Comparison of ENCODE assay signal across 9 cellular contexts in genomic region chr12:92340441-92341332, GRCh38.
DNase-seq lines count a peak whose midpoint lies in the region; ATAC-seq and TF ChIP-seq lines count a peak whose summit lies in the region.
"Had no signal": no experiment of that assay in that cellular context is flagged by ENCODE, and none has a peak within 500 bp of the region (broad histone marks: within the 10 kb centered on the region; RNA-seq: fewer than 3 reads in every experiment).

No MANE protein-coding gene starts in this region.

- no peak overlapping the region for H3K4me3 ChIP-seq in parathyroid adenoma (ENCODE audit: low read depth, low read length)

- ATAC-seq in GM18519 (IDR thresholded peaks at IDR 0.05; ENCODE audit: low FRiP score, unreplicated experiment) (peak; percentile 55), HG02973 (IDR thresholded peaks at IDR 0.05; ENCODE audit: unreplicated experiment) (peak; percentile 69), GM21825 (IDR thresholded peaks at IDR 0.05; ENCODE audit: unreplicated experiment) (no peak), GM21717 (IDR thresholded peaks at IDR 0.05; ENCODE audit: unreplicated experiment) (no peak), GM19452 (IDR thresholded peaks at IDR 0.05; ENCODE audit: unreplicated experiment) (no peak)
- ATAC-seq in activated naive CD8-positive, alpha-beta T cell treated with anti-CD3 and anti-CD28 coated beads, Interleukin-2, amount 50 U/mL, for 24 hours = peak; percentile 72
- ATAC-seq: activated CD8-positive, alpha-beta memory T cell treated with anti-CD3 and anti-CD28 coated beads, Interleukin-2, amount 10 ng/mL, durations not matched to agents 7 days and 5 days had no signal

- H3K27me3 ChIP-seq in parathyroid adenoma (ENCODE audit: control insufficient read depth, insufficient read depth, low read length) = no peaks in the 10 kb centered on the region

- H3K4me1 Mint-ChIP-seq in activated naive CD8-positive, alpha-beta T cell treated with anti-CD3 and anti-CD28 coated beads, Interleukin-2, amount 50 U/mL, for 24 hours = peaks cover 15% of the 10 kb centered on the region
- H3K4me1 Mint-ChIP-seq: activated CD8-positive, alpha-beta memory T cell treated with anti-CD3 and anti-CD28 coated beads, Interleukin-2, amount 10 ng/mL, durations not matched to agents 7 days and 5 days had no signal

- H3K9ac ChIP-seq in parathyroid adenoma = no peak overlapping the region

- H3K27ac ChIP-seq in parathyroid adenoma = no peak overlapping the region

- no peaks in the 10 kb centered on the region for H3K36me3 Mint-ChIP-seq in activated naive CD8-positive, alpha-beta T cell treated with anti-CD3 and anti-CD28 coated beads, Interleukin-2, amount 50 U/mL, for 24 hours (ENCODE audit: low read depth)
- H3K36me3 Mint-ChIP-seq: activated CD8-positive, alpha-beta memory T cell treated with anti-CD3 and anti-CD28 coated beads, Interleukin-2, amount 10 ng/mL, durations not matched to agents 7 days and 5 days had no signal

- no peak for TF ChIP-seq CTCF in parathyroid adenoma (IDR thresholded peaks at IDR 0.05)

- H3K27ac Mint-ChIP-seq in activated naive CD8-positive, alpha-beta T cell treated with anti-CD3 and anti-CD28 coated beads, Interleukin-2, amount 50 U/mL, for 24 hours = peak overlapping the region; percentile 13
- H3K27ac Mint-ChIP-seq: activated CD8-positive, alpha-beta memory T cell treated with anti-CD3 and anti-CD28 coated beads, Interleukin-2, amount 10 ng/mL, durations not matched to agents 7 days and 5 days had no signal

- H3K9me3 Mint-ChIP-seq in activated naive CD8-positive, alpha-beta T cell treated with anti-CD3 and anti-CD28 coated beads, Interleukin-2, amount 50 U/mL, for 24 hours = peaks cover under 1% of the 10 kb centered on the region

- no peaks in the 10 kb centered on the region for H3K36me3 ChIP-seq in parathyroid adenoma (ENCODE audit: control insufficient read depth, insufficient read depth, low read length)

- H3K4me1 ChIP-seq in parathyroid adenoma = no peaks in the 10 kb centered on the region

- no peaks in the 10 kb centered on the region for H3K27me3 Mint-ChIP-seq in activated naive CD8-positive, alpha-beta T cell treated with anti-CD3 and anti-CD28 coated beads, Interleukin-2, amount 50 U/mL, for 24 hours
- H3K27me3 Mint-ChIP-seq: activated CD8-positive, alpha-beta memory T cell treated with anti-CD3 and anti-CD28 coated beads, Interleukin-2, amount 10 ng/mL, durations not matched to agents 7 days and 5 days had no signal

- peak overlapping the region; percentile 50 for H3K4me3 Mint-ChIP-seq in activated naive CD8-positive, alpha-beta T cell treated with anti-CD3 and anti-CD28 coated beads, Interleukin-2, amount 50 U/mL, for 24 hours
- H3K4me3 Mint-ChIP-seq: activated CD8-positive, alpha-beta memory T cell treated with anti-CD3 and anti-CD28 coated beads, Interleukin-2, amount 10 ng/mL, durations not matched to agents 7 days and 5 days had no signal

- no peak for DNase-seq in activated naive CD8-positive, alpha-beta T cell treated with anti-CD3 and anti-CD28 coated beads, Interleukin-2, amount 50 U/mL, for 24 hours
- no peak for DNase-seq in NCI-H187 (lab: John Stamatoyannopoulos, UW)
- DNase-seq: activated CD8-positive, alpha-beta memory T cell treated with anti-CD3 and anti-CD28 coated beads, Interleukin-2, amount 10 ng/mL, durations not matched to agents 7 days and 5 days had no signal

- peak overlapping the region; percentile 33 for H3K4me2 ChIP-seq in parathyroid adenoma (ENCODE audit: low read length)

- H2AFZ ChIP-seq in parathyroid adenoma = peak overlapping the region; percentile 62

- no peaks in the 10 kb centered on the region for H3K9me3 ChIP-seq in parathyroid adenoma (ENCODE audit: control insufficient read depth, low read length)

- H3K79me2 ChIP-seq in parathyroid adenoma = no peaks in the 10 kb centered on the region

Comparison
In these comparisons a context has a peak if more than half of its experiments do, and no peak if none do; other contexts are left out.
1. ATAC-seq: peak in GM18519 (single experiment), HG02973 (single experiment) and activated naive CD8-positive, alpha-beta T cell treated with anti-CD3 and anti-CD28 coated beads, Interleukin-2, amount 50 U/mL, for 24 hours (single experiment); none in GM21825 (single experiment), GM21717 (single experiment) and GM19452 (single experiment).